28 cellular contexts compared by ENCODE assay signal in the genomic region with DNA sequence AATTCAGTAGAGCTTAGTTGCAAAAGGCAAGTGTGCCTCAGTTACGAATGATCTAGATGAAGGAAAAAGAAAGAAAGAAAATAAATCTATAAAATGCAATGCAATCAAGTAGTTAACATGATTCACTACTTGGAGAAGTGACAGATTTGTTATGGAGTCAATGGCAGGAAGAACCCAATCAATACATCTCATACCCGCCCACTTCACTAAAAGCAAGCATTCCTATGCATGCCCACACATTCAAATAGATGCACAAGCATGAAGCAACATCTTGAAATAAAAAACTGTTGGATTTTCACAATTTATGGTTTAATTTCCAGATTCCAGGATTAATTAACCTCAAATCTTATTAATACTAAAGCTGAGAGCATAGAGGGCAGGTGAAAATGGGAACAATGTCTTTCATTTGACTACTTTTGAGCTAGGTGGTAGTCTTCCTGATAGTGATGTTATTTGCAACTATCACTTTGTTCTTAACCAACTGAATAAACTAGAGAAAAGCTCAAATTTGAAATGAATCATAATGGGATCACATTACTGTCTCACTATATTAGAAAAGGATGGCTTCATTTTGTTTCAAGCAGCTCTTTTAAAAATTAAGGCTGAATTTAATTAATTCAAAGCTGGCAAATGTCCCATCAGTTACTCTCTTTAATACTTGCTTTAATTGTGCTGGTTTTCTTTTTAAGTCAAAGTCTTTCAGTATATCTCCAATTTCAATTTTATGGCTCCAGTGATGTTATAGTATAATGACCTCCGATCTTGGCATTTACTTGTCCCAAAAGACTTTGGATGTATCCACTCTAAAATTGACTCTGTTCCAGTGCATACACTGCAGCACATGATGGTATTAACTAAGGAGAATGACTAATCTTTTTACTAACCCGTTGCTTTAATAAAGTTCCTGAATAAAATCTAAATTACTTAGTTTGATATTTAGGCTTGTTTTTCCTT. TPM values are rescaled to one million over a fixed set of nuclear protein-coding genes. Genes with fewer than 3 reads are reported as not detected.
A peak's percentile ranks its signal among the peaks of the same experiment; 100 is the strongest.
DNase-seq lines count a peak whose midpoint lies in the region; ATAC-seq lines count a peak whose summit lies in the region.
"Had no signal": no experiment of that assay in that cellular context is flagged by ENCODE, and none has a peak within 500 bp of the region (broad histone marks: within the 10 kb centered on the region; RNA-seq: fewer than 3 reads in every experiment).

No MANE protein-coding gene starts in this region.

- intact Hi-C loops in sciatic nerve (cut with DNase I), result no loop called here
- intact Hi-C loops in Right ventricle myocardium inferior (cut with DNase I), result no loop called here

- no peak overlapping the region for H3K27ac Mint-ChIP-seq in activated naive CD4-positive, alpha-beta T cell treated with anti-CD3 and anti-CD28 coated beads, Interleukin-2, amount 10 ng/mL, durations not matched to agents 7 days and 5 days
- H3K27ac Mint-ChIP-seq: CD8-positive, alpha-beta T cell; effector memory CD8-positive, alpha-beta T cell; IgD-negative memory B cell; immature natural killer cell; stimulated activated naive CD8-positive, alpha-beta T cell treated with anti-CD3 and anti-CD28 coated beads, Interleukin-15, Interleukin-2, amounts not matched to agents 100 ng/mL and 50 ng/mL, for 24 hours had no signal

- H3K4me3 ChIP-seq in skeletal muscle cell (ENCODE audit: low read depth, low read length), result no peak overlapping the region
- H3K4me3 ChIP-seq: ascending aorta, esophagus squamous epithelium, prostate gland, SJCRH30, smooth muscle cell, transverse colon had no signal

- no peaks in the 10 kb centered on the region for H3K4me1 Mint-ChIP-seq in activated naive CD4-positive, alpha-beta T cell treated with anti-CD3 and anti-CD28 coated beads, Interleukin-2, amount 10 ng/mL, durations not matched to agents 7 days and 5 days
- H3K4me1 Mint-ChIP-seq: immature natural killer cell had no signal

- DNase-seq in HT-29 (ENCODE audit: low spot score), result peak; percentile 13
- DNase-seq in dedifferentiated amniotic fluid mesenchymal stem cell (ENCODE audit: extremely low spot score), result peak; percentile 30
- peak; percentile 55 for DNase-seq in skeletal muscle cell (ENCODE audit: low read depth)
- DNase-seq in sciatic nerve (ENCODE audit: low spot score), result no peak
- no peak for DNase-seq in activated naive CD4-positive, alpha-beta T cell treated with anti-CD3 and anti-CD28 coated beads, Interleukin-2, amount 10 ng/mL, durations not matched to agents 7 days and 5 days
- DNase-seq in Right ventricle myocardium inferior (ENCODE audit: missing footprints), result no peak
- DNase-seq: activated CD8-positive, alpha-beta memory T cell treated with anti-CD3 and anti-CD28 coated beads for 24 hours; activated naive CD4-positive, alpha-beta T cell treated with anti-CD3 and anti-CD28 coated beads, Interleukin-2, amount 50 U/mL, for 16 hours; activated T-cell treated with anti-CD3 and anti-CD28 coated beads, Interleukin-2, amount 50 U/mL, for 48 hours; CD8-positive, alpha-beta T cell; effector memory CD8-positive, alpha-beta T cell; esophagus squamous epithelium; immature natural killer cell; MM.1S; NCI-H187; NCI-H345; SJCRH30; stimulated activated CD4-positive, alpha-beta T cell treated with anti-CD3 and anti-CD28 coated beads, Interleukin-4, amount 100 ng/mL, for 1 hour; transverse colon had no signal

- peak; percentile 11 for ATAC-seq in GM18873 (IDR thresholded peaks at IDR 0.05; ENCODE audit: low FRiP score, unreplicated experiment)
- no peak for ATAC-seq in sciatic nerve
- no peak for ATAC-seq in Right ventricle myocardium inferior
- ATAC-seq: activated CD4-positive, CD25-positive, alpha-beta regulatory T cell treated with anti-CD3 and anti-CD28 coated beads, Interleukin-2, amount 50 U/mL, for 24 hours; CD8-positive, alpha-beta T cell; effector memory CD8-positive, alpha-beta T cell; Panc1 had no signal

- H3K27me3 Mint-ChIP-seq in activated naive CD4-positive, alpha-beta T cell treated with anti-CD3 and anti-CD28 coated beads, Interleukin-2, amount 10 ng/mL, durations not matched to agents 7 days and 5 days, result no peaks in the 10 kb centered on the region
- H3K27me3 Mint-ChIP-seq: effector memory CD8-positive, alpha-beta T cell; IgD-negative memory B cell; stimulated activated naive CD8-positive, alpha-beta T cell treated with anti-CD3 and anti-CD28 coated beads, Interleukin-15, Interleukin-2, amounts not matched to agents 100 ng/mL and 50 ng/mL, for 24 hours had no signal

- H3K36me3 Mint-ChIP-seq in activated naive CD4-positive, alpha-beta T cell treated with anti-CD3 and anti-CD28 coated beads, Interleukin-2, amount 10 ng/mL, durations not matched to agents 7 days and 5 days, result no peaks in the 10 kb centered on the region
- H3K36me3 Mint-ChIP-seq: CD8-positive, alpha-beta T cell; IgD-negative memory B cell had no signal

- no peaks in the 10 kb centered on the region for H3K9me3 Mint-ChIP-seq in activated naive CD4-positive, alpha-beta T cell treated with anti-CD3 and anti-CD28 coated beads, Interleukin-2, amount 10 ng/mL, durations not matched to agents 7 days and 5 days
- H3K9me3 Mint-ChIP-seq: effector memory CD8-positive, alpha-beta T cell had no signal

- CTCF ChIA-PET in activated naive CD4-positive, alpha-beta T cell treated with anti-CD3 and anti-CD28 coated beads, Interleukin-2, amount 10 ng/mL, durations not matched to agents 7 days and 5 days (lab: Charles Lee), result no interaction called here

- H3K4me3 Mint-ChIP-seq in activated naive CD4-positive, alpha-beta T cell treated with anti-CD3 and anti-CD28 coated beads, Interleukin-2, amount 10 ng/mL, durations not matched to agents 7 days and 5 days, result no peak overlapping the region
- H3K4me3 Mint-ChIP-seq: CD8-positive, alpha-beta T cell; effector memory CD8-positive, alpha-beta T cell; immature natural killer cell; stimulated activated naive CD8-positive, alpha-beta T cell treated with anti-CD3 and anti-CD28 coated beads, Interleukin-15, Interleukin-2, amounts not matched to agents 100 ng/mL and 50 ng/mL, for 24 hours had no signal

RNA-seq across cellular contexts. Expression of gene CCDC50, which starts 46.7 kb away (rescaled TPM):
- total RNA-seq in HT-29 (2014; rRNA removed; shearing (Covaris generic)), result 27.9 and 42.2 TPM in 2 replicates
- total RNA-seq in sciatic nerve, result 64.7 TPM
- 57.8 TPM for total RNA-seq in Right ventricle myocardium inferior

RNA-seq across cellular contexts. Expression of gene UTS2B, which starts 47.8 kb away (rescaled TPM):
- total RNA-seq in HT-29 (2014; rRNA removed; shearing (Covaris generic)), result 0.08 and 0.64 TPM in 2 replicates
- total RNA-seq in sciatic nerve (0.89 TPM), Right ventricle myocardium inferior (0.65 TPM)
- total RNA-seq: CD8-positive, alpha-beta T cell; liver; SJCRH30 had no signal

Comparison
In these comparisons a context has a peak if more than half of its experiments do, and no peak if none do; other contexts are left out.
1. DNase-seq: peak in HT-29 (single experiment), dedifferentiated amniotic fluid mesenchymal stem cell (single experiment) and skeletal muscle cell (single experiment); none in sciatic nerve (single experiment), activated naive CD4-positive, alpha-beta T cell treated with anti-CD3 and anti-CD28 coated beads, Interleukin-2, amount 10 ng/mL, durations not matched to agents 7 days and 5 days (single experiment) and Right ventricle myocardium inferior (single experiment).